ENCODE assay signal across 11 cellular contexts in the genomic region with DNA sequence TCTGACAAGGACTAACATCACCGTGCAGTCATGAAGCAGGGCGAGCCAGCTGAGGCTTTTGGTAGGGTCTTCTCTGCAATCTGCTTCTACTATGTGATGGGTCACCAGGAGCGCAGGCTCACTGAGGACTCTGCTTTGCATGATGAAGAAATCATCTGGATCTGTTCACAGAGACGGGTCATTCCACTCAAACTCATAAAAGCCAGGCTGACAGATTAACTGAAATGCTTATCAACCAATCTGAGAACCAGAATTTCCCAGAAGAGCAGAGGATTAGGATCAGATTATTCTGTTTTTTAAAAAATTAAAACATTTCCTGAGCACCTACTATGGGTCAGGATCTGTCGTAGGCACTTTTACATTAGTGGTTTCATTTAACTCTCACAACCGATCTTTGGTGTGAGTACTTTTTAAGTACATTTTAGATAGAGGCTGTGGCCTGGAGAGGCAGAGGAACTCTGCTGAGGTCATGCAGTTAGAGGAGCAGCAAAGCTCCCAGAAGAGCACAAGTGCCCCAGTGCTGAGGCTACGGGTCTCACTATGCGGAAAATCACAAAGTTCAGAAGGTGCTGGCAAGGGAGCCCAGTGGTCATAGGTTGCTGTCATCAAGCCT.
A peak's percentile ranks its signal among the peaks of the same experiment; 100 is the strongest.
DNase-seq lines count a peak whose midpoint lies in the region; ATAC-seq and TF ChIP-seq lines count a peak whose summit lies in the region.
"Had no signal": no experiment of that assay in that cellular context is flagged by ENCODE, and none has a peak within 500 bp of the region (broad histone marks: within the 10 kb centered on the region; RNA-seq: fewer than 3 reads in every experiment).

No MANE protein-coding gene starts in this region.

- no peak for TF ChIP-seq POLR2A in Peyer's patch (IDR thresholded peaks at IDR 0.05)

- H3K4me3 Mint-ChIP-seq in activated naive CD4-positive, alpha-beta T cell treated with anti-CD3 and anti-CD28 coated beads for 36 hours, result peak overlapping the region; percentile 71
- H3K4me3 Mint-ChIP-seq in activated CD4-positive, alpha-beta memory T cell treated with anti-CD3 and anti-CD28 coated beads, Interleukin-2, amount 10 ng/mL, durations not matched to agents 7 days and 5 days, result peak overlapping the region; percentile 44
- peak overlapping the region; percentile 70 to 78 for H3K4me3 Mint-ChIP-seq in stimulated activated naive CD8-positive, alpha-beta T cell treated with anti-CD3 and anti-CD28 coated beads, Interleukin-15, amount 100 ng/mL, for 72 hours

- ATAC-seq in left lung (peak; percentile 8), esophagus mucosa (no peak)
- ATAC-seq in stimulated activated naive CD8-positive, alpha-beta T cell treated with anti-CD3 and anti-CD28 coated beads, Interleukin-15, amount 100 ng/mL, for 72 hours, result peak; percentile 67

- H3K4me1 ChIP-seq in left lung (peaks cover 9 to 39% of the 10 kb centered on the region in 2 donors), Peyer's patch (no peaks in the 10 kb centered on the region)

- H3K4me1 Mint-ChIP-seq in activated naive CD4-positive, alpha-beta T cell treated with anti-CD3 and anti-CD28 coated beads for 36 hours (ENCODE audit: low read depth), result peaks cover 86% of the 10 kb centered on the region
- H3K4me1 Mint-ChIP-seq in activated CD4-positive, alpha-beta memory T cell treated with anti-CD3 and anti-CD28 coated beads, Interleukin-2, amount 10 ng/mL, durations not matched to agents 7 days and 5 days, result peaks cover 48% of the 10 kb centered on the region
- H3K4me1 Mint-ChIP-seq in stimulated activated naive CD8-positive, alpha-beta T cell treated with anti-CD3 and anti-CD28 coated beads, Interleukin-15, amount 100 ng/mL, for 72 hours, result peaks cover 88% of the 10 kb centered on the region

- CTCF ChIA-PET in activated naive CD4-positive, alpha-beta T cell treated with anti-CD3 and anti-CD28 coated beads for 36 hours (lab: Charles Lee), result interaction anchor here (0.8 to 2.0 kb wide), 3 partner anchors 13 to 247 kb away, joined by 3 to 5 read pairs (median 5); no protein-coding TSS in a partner anchor
- CTCF ChIA-PET in activated CD4-positive, alpha-beta memory T cell treated with anti-CD3 and anti-CD28 coated beads, Interleukin-2, amount 10 ng/mL, durations not matched to agents 7 days and 5 days (lab: Charles Lee), result no interaction called here

- H3K9me3 Mint-ChIP-seq in activated naive CD4-positive, alpha-beta T cell treated with anti-CD3 and anti-CD28 coated beads for 36 hours, result no peaks in the 10 kb centered on the region
- no peaks in the 10 kb centered on the region for H3K9me3 Mint-ChIP-seq in activated CD4-positive, alpha-beta memory T cell treated with anti-CD3 and anti-CD28 coated beads, Interleukin-2, amount 10 ng/mL, durations not matched to agents 7 days and 5 days
- no peaks in the 10 kb centered on the region for H3K9me3 Mint-ChIP-seq in stimulated activated naive CD8-positive, alpha-beta T cell treated with anti-CD3 and anti-CD28 coated beads, Interleukin-15, amount 100 ng/mL, for 72 hours

- peak; percentile 42 for DNase-seq in activated naive CD4-positive, alpha-beta T cell treated with anti-CD3 and anti-CD28 coated beads for 36 hours
- DNase-seq in activated naive CD4-positive, alpha-beta T cell treated with anti-CD3 and anti-CD28 coated beads, Interleukin-2, amount 50 U/mL, for 16 hours, result no peak
- DNase-seq in activated CD4-positive, alpha-beta memory T cell treated with anti-CD3 and anti-CD28 coated beads, Interleukin-2, amount 10 ng/mL, durations not matched to agents 7 days and 5 days, result no peak
- no peak for DNase-seq in left lung
- DNase-seq in stimulated activated naive CD8-positive, alpha-beta T cell treated with anti-CD3 and anti-CD28 coated beads, Interleukin-15, amount 100 ng/mL, for 72 hours, result peak in 1 of 2 donors; percentile 44
- DNase-seq in LoVo (ENCODE audit: low spot score), result no peak
- DNase-seq in Peyer's patch, result no peak
- DNase-seq: NCI-H1092 treated with DMSO at 0.1 percent for 48 hours, thyroid gland, WERI-Rb-1 had no signal

- H3K27ac ChIP-seq in left lung (peak overlapping the region in 1 of 2 donors; percentile 1), Peyer's patch (peak overlapping the region in 1 of 4 donors; percentile 56)
- H3K27ac ChIP-seq: thyroid gland, WERI-Rb-1 had no signal

- H3K9me3 ChIP-seq in left lung, result no peaks in the 10 kb centered on the region
- no peaks in the 10 kb centered on the region for H3K9me3 ChIP-seq in Peyer's patch
- H3K9me3 ChIP-seq: thyroid gland had no signal

- H3K27me3 ChIP-seq in left lung (no peaks in the 10 kb centered on the region), Peyer's patch (no peaks in the 10 kb centered on the region)
- H3K27me3 ChIP-seq: thyroid gland had no signal

- TF ChIP-seq CTCF in left lung (IDR thresholded peaks at IDR 0.05), result no peak
- no peak for TF ChIP-seq CTCF in Peyer's patch (IDR thresholded peaks at IDR 0.05)

- intact Hi-C loops in activated naive CD4-positive, alpha-beta T cell treated with anti-CD3 and anti-CD28 coated beads for 36 hours (cut with micrococcal nuclease), result loop anchor here (1.0 to 2.0 kb wide), 5 partner anchors 8 to 291 kb away; no protein-coding TSS in a partner anchor
- intact Hi-C loops in left lung (cut with DNase I), result no loop called here

- H3K36me3 ChIP-seq in left lung (no peaks in the 10 kb centered on the region), Peyer's patch (no peaks in the 10 kb centered on the region)
- H3K36me3 ChIP-seq: thyroid gland, WERI-Rb-1 had no signal

- peak overlapping the region; percentile 92 for H3K27ac Mint-ChIP-seq in activated naive CD4-positive, alpha-beta T cell treated with anti-CD3 and anti-CD28 coated beads for 36 hours
- H3K27ac Mint-ChIP-seq in activated CD4-positive, alpha-beta memory T cell treated with anti-CD3 and anti-CD28 coated beads, Interleukin-2, amount 10 ng/mL, durations not matched to agents 7 days and 5 days, result peak overlapping the region; percentile 69
- H3K27ac Mint-ChIP-seq in stimulated activated naive CD8-positive, alpha-beta T cell treated with anti-CD3 and anti-CD28 coated beads, Interleukin-15, amount 100 ng/mL, for 72 hours, result peak overlapping the region; percentile 91 to 95

- POLR2A ChIA-PET in activated CD4-positive, alpha-beta memory T cell treated with anti-CD3 and anti-CD28 coated beads, Interleukin-2, amount 10 ng/mL, durations not matched to agents 7 days and 5 days (lab: Charles Lee), result interaction anchor here (0.9 kb wide), 1 partner anchor 97 kb away, joined by 3 read pairs; no protein-coding TSS in a partner anchor

- H3K4me3 ChIP-seq in left lung (no peak overlapping the region), Peyer's patch (no peak overlapping the region)
- H3K4me3 ChIP-seq: thyroid gland had no signal

- no peaks in the 10 kb centered on the region for H3K27me3 Mint-ChIP-seq in activated naive CD4-positive, alpha-beta T cell treated with anti-CD3 and anti-CD28 coated beads for 36 hours (ENCODE audit: low read depth)
- H3K27me3 Mint-ChIP-seq in activated CD4-positive, alpha-beta memory T cell treated with anti-CD3 and anti-CD28 coated beads, Interleukin-2, amount 10 ng/mL, durations not matched to agents 7 days and 5 days, result no peaks in the 10 kb centered on the region
- no peaks in the 10 kb centered on the region for H3K27me3 Mint-ChIP-seq in stimulated activated naive CD8-positive, alpha-beta T cell treated with anti-CD3 and anti-CD28 coated beads, Interleukin-15, amount 100 ng/mL, for 72 hours

- H3K36me3 Mint-ChIP-seq in activated naive CD4-positive, alpha-beta T cell treated with anti-CD3 and anti-CD28 coated beads for 36 hours (ENCODE audit: low read depth), result peaks cover 7% of the 10 kb centered on the region
- peaks cover 6% of the 10 kb centered on the region for H3K36me3 Mint-ChIP-seq in activated CD4-positive, alpha-beta memory T cell treated with anti-CD3 and anti-CD28 coated beads, Interleukin-2, amount 10 ng/mL, durations not matched to agents 7 days and 5 days (ENCODE audit: low read depth)
